18 cellular contexts compared by ENCODE assay signal in the genomic region with DNA sequence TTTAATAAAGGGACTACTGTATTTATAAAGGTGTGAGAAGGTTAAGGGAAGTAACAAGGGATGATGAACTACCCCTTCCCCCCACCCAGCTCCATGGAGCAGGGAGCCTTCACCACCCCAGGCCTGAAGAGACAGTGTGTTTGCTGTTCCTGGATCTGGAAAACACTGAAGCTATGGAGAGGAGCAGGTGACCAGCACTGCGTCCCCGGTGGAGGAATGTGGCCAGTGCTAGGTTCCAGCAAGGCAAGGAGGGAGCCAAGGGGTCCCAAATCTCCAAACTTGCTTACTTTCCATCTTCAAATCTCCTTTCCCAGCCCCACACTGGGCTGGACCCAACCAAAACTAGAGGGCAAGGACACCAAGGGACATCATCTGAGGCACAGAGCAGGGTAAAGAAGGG.
"Had no signal": no experiment of that assay in that cellular context is flagged by ENCODE, and none has a peak within 500 bp of the region (broad histone marks: within the 10 kb centered on the region; RNA-seq: fewer than 3 reads in every experiment).

No MANE protein-coding gene starts in this region.

- H3K9me3 Mint-ChIP-seq: activated naive CD4-positive, alpha-beta T cell treated with anti-CD3 and anti-CD28 coated beads, Interleukin-2, amount 50 U/mL, for 24 hours had no signal

- H3K27me3 Mint-ChIP-seq: stimulated activated naive B cell treated with anti-CD40 and anti-IgM and Interleukin-4, amounts not matched to agents 10 μg/mL and 1 μg/mL and 100 μg/mL, for 72 hours had no signal

- H3K27ac ChIP-seq: foreskin keratinocyte, hepatocyte, prostate gland, uterus had no signal

- H3K9me3 ChIP-seq: prostate gland, uterus had no signal

- H3K4me3 ChIP-seq: hepatocyte, prostate gland, uterus had no signal

- H3K36me3 ChIP-seq: prostate gland, uterus had no signal

- H3K27me3 ChIP-seq: hepatocyte, uterus had no signal

- ATAC-seq: foreskin keratinocyte had no signal

- H3K4me1 ChIP-seq: foreskin keratinocyte, prostate gland, uterus had no signal

- H3K36me3 Mint-ChIP-seq: activated naive CD4-positive, alpha-beta T cell treated with anti-CD3 and anti-CD28 coated beads, Interleukin-2, amount 50 U/mL, for 24 hours; brain had no signal

- DNase-seq: activated CD4-positive, alpha-beta T cell treated with anti-CD3 and anti-CD28 coated beads for 1 hour; activated CD4-positive, alpha-beta T cell treated with anti-CD3 and anti-CD28 coated beads, Interleukin-2, amount 50 U/mL, for 1 hour; activated gamma-delta T cell treated with Interleukin-2 at 50 U/mL for 16 hours; activated T-cell treated with anti-CD3 and anti-CD28 coated beads, Interleukin-2, amount 50 U/mL, for 1 hour; aorta; foreskin keratinocyte; mesenchymal stem cell; naive B cell; stimulated activated CD4-positive, alpha-beta T cell treated with anti-CD3 and anti-CD28 coated beads, Interleukin-2, amount 100 ng/mL, for 48 hours; stimulated activated CD8-positive, alpha-beta memory T cell treated with anti-CD3 and anti-CD28 coated beads, Interleukin-4, amount 100 ng/mL, for 48 hours; stimulated activated naive B cell treated with anti-CD40 and anti-IgM and Interleukin-4, amounts not matched to agents 10 μg/mL and 1 μg/mL and 100 μg/mL, for 72 hours; trophoblast cell; uterus had no signal

- H3K27ac Mint-ChIP-seq: activated naive CD4-positive, alpha-beta T cell treated with anti-CD3 and anti-CD28 coated beads, Interleukin-2, amount 50 U/mL, for 24 hours; brain; stimulated activated naive B cell treated with anti-CD40 and anti-IgM and Interleukin-4, amounts not matched to agents 10 μg/mL and 1 μg/mL and 100 μg/mL, for 72 hours had no signal

- H3K4me3 Mint-ChIP-seq: activated naive CD4-positive, alpha-beta T cell treated with anti-CD3 and anti-CD28 coated beads, Interleukin-2, amount 50 U/mL, for 24 hours; brain; neural crest cell; stimulated activated naive B cell treated with anti-CD40 and anti-IgM and Interleukin-4, amounts not matched to agents 10 μg/mL and 1 μg/mL and 100 μg/mL, for 72 hours had no signal
